In the genomic region with DNA sequence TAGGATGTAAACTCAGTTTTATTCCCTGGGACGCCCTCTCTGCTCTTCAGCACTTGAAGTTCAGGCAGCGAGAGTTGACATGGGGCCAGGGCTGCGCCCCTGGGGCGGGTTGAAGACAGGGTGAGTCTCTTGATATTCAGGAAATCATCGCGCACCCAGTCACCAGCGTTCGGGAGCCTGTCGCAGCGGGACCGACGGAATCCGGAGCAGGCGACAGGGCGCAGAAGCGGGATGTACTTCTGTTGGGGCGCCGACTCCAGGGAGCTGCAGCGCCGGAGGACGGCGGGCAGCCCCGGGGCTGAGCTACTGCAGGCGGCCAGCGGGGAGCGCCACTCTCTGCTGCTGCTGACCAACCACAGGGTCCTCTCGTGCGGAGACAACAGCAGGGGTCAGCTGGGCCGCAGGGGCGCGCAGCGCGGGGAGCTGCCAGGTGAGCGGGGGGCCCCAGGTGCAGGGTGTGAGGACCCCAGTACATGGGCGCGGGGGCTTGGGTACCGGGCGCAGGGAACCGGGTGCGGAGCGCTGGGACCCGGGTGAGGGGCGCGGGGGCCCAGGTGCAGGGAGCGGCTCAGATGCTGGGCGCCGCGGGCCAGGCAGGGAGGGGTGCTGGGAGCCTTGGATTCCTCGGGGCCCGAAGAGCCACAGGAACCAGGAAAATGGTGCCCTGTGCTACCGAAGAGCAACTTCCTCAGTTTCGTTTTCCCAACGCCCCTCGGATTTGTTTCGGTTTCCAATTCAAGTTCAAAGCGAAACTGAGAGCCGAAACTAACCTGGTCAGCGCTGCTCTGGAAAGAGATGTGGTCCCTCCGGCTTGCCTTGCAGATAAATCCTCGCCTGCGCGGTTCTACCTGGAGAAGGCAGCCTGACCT, we compare ENCODE assay signal across 1 cellular context.
A peak's percentile ranks its signal among the peaks of the same experiment; 100 is the strongest.
TF ChIP-seq lines count a peak whose summit lies in the region.

HERC6 (plus strand) TSS at position 162 of the 869 bp plus-strand sequence; CDS start at position 232, 70 bp downstream.

TF ChIP-seq in K562, 482 proteins besides CTCF, POLR2A, EP300 and RAD21 (continued from another document and continues in another):
- TF ChIP-seq MAZ (CRISPR knock-in tag; conservative IDR thresholded peaks at IDR 0.05 in 1 of 2, IDR thresholded peaks at IDR 0.05 in 1 of 2) (peak; percentile 50 to 65; a peak in 3 of 4 replicates), PHF20 (IDR thresholded peaks at IDR 0.05; ENCODE audit: partially characterized antibody) (no peak), GTF2B (IDR thresholded peaks at IDR 0.05; ENCODE audit: extremely low read depth, insufficient read length) (no peak), SREBF2 (CRISPR knock-in tag; IDR thresholded peaks at IDR 0.05) (no peak), ZNF766 (CRISPR knock-in tag; conservative IDR thresholded peaks at IDR 0.05) (no peak), HDAC1 (IDR thresholded peaks at IDR 0.05) (peak in 1 of 2 experiments; percentile 38; a peak in 1 of 4 replicates), NONO (IDR thresholded peaks at IDR 0.05; ENCODE audit: low read depth in 2 of 2, low read length in 1 of 2) (no peak), HCFC1 (IDR thresholded peaks at IDR 0.05; ENCODE audit: low read depth, low read length) (0 out of 2 replicates have a peak, but pooled peaks have one; percentile 5), IRF2 (CRISPR knock-in tag; IDR thresholded peaks at IDR 0.05) (peak; percentile 70; the same call in 1 of the 2 replicates), MED1 (CRISPR knock-in tag; IDR thresholded peaks at IDR 0.05; ENCODE audit: borderline replicate concordance) (no peak), PCBP1 (IDR thresholded peaks at IDR 0.05; ENCODE audit: low read depth, low read length, poor library complexity, severe bottlenecking) (peak; percentile 38), ZNF318 (IDR thresholded peaks at IDR 0.05; ENCODE audit: borderline replicate concordance in 1 of 2, low read depth in 1 of 2) (peak in 1 of 2 experiments; percentile 67; a peak in 1 of 4 replicates), ZNF695 (CRISPR knock-in tag; IDR thresholded peaks at IDR 0.05) (no peak), GABPA (tag; conservative IDR thresholded peaks at IDR 0.05; ENCODE audit: low read depth) (peak; percentile 36; the same call in 1 of the 2 replicates), LARP7 (IDR thresholded peaks at IDR 0.05) (no peak), POLR2H (tag; IDR thresholded peaks at IDR 0.05; ENCODE audit: low read depth) (no peak), JUNB (CRISPR knock-in tag; conservative IDR thresholded peaks at IDR 0.05) (no peak), TAF9B (IDR thresholded peaks at IDR 0.05; ENCODE audit: partially characterized antibody) (no peak), KAT8 (IDR thresholded peaks at IDR 0.05; ENCODE audit: low read depth) (no peak), ARID4B (CRISPR knock-in tag; IDR thresholded peaks at IDR 0.05) (0 out of 2 replicates have a peak, but pooled peaks have one; percentile 29)
- TF ChIP-seq, protein P1, sequence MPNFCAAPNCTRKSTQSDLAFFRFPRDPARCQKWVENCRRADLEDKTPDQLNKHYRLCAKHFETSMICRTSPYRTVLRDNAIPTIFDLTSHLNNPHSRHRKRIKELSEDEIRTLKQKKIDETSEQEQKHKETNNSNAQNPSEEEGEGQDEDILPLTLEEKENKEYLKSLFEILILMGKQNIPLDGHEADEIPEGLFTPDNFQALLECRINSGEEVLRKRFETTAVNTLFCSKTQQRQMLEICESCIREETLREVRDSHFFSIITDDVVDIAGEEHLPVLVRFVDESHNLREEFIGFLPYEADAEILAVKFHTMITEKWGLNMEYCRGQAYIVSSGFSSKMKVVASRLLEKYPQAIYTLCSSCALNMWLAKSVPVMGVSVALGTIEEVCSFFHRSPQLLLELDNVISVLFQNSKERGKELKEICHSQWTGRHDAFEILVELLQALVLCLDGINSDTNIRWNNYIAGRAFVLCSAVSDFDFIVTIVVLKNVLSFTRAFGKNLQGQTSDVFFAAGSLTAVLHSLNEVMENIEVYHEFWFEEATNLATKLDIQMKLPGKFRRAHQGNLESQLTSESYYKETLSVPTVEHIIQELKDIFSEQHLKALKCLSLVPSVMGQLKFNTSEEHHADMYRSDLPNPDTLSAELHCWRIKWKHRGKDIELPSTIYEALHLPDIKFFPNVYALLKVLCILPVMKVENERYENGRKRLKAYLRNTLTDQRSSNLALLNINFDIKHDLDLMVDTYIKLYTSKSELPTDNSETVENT (CRISPR knock-in tag; IDR thresholded peaks at IDR 0.05): 0 out of 2 replicates have a peak, but pooled peaks have one; percentile 10
- TF ChIP-seq, protein P2, sequence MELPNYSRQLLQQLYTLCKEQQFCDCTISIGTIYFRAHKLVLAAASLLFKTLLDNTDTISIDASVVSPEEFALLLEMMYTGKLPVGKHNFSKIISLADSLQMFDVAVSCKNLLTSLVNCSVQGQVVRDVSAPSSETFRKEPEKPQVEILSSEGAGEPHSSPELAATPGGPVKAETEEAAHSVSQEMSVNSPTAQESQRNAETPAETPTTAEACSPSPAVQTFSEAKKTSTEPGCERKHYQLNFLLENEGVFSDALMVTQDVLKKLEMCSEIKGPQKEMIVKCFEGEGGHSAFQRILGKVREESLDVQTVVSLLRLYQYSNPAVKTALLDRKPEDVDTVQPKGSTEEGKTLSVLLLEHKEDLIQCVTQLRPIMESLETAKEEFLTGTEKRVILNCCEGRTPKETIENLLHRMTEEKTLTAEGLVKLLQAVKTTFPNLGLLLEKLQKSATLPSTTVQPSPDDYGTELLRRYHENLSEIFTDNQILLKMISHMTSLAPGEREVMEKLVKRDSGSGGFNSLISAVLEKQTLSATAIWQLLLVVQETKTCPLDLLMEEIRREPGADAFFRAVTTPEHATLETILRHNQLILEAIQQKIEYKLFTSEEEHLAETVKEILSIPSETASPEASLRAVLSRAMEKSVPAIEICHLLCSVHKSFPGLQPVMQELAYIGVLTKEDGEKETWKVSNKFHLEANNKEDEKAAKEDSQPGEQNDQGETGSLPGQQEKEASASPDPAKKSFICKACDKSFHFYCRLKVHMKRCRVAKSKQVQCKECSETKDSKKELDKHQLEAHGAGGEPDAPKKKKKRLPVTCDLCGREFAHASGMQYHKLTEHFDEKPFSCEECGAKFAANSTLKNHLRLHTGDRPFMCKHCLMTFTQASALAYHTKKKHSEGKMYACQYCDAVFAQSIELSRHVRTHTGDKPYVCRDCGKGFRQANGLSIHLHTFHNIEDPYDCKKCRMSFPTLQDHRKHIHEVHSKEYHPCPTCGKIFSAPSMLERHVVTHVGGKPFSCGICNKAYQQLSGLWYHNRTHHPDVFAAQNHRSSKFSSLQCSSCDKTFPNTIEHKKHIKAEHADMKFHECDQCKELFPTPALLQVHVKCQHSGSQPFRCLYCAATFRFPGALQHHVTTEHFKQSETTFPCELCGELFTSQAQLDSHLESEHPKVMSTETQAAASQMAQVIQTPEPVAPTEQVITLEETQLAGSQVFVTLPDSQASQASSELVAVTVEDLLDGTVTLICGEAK (IDR thresholded peaks at IDR 0.05): peak; percentile 67; the same call in 1 of the 2 replicates
- TF ChIP-seq, protein P2 (CRISPR knock-in tag; IDR thresholded peaks at IDR 0.05): no peak
